ENCODE assay signal across 21 cellular contexts in the genomic region with DNA sequence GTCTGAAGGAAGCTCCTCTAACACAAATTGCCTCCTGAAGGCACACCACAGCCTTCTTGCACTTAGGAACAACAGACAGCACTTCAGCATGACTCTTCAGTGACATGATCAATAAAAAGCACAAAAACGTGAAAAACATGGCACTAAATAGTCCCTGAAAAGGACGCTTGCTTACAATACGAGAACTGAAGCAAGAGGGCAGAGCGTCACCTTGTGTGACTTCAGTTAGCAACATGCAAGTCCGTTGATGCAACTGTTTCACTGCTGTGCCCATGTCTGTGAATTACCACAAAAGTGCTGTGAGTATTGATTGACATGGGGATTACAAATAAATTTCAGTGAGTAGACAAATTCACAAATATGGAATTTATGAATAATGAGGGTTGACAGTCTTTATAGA.
"Had no signal": no experiment of that assay in that cellular context is flagged by ENCODE, and none has a peak within 500 bp of the region (broad histone marks: within the 10 kb centered on the region; RNA-seq: fewer than 3 reads in every experiment).

No MANE protein-coding gene starts in this region.

- H3K4me3 ChIP-seq: adrenal gland, ascending aorta, dorsolateral prefrontal cortex, esophagus squamous epithelium, left lung, lung, thyroid gland, upper lobe of right lung had no signal

- ATAC-seq: activated T-helper 17 cell treated with anti-CD3 and anti-CD28 coated beads, Interleukin-2, amount 50 U/mL, for 72 hours; effector memory CD8-positive, alpha-beta T cell; left lung; naive thymus-derived CD4-positive, alpha-beta T cell; upper lobe of right lung had no signal

- DNase-seq: activated CD4-positive, alpha-beta T cell treated with anti-CD3 and anti-CD28 coated beads for 1 hour; activated naive CD4-positive, alpha-beta T cell; activated T-cell treated with anti-CD3 and anti-CD28 coated beads, Interleukin-2, amount 50 U/mL, for 24 hours; adrenal gland; brain microvascular endothelial cell; central memory CD4-positive, alpha-beta T cell; dorsolateral prefrontal cortex; effector memory CD8-positive, alpha-beta T cell; esophagus squamous epithelium; kidney; left lung; naive thymus-derived CD4-positive, alpha-beta T cell; stimulated activated CD4-positive, alpha-beta T cell treated with anti-CD3 and anti-CD28 coated beads, Interleukin-12 subunit alpha, Interleukin-12 subunit beta, amount 100 ng/mL, for 4 hours; stimulated activated CD4-positive, alpha-beta T cell treated with anti-CD3 and anti-CD28 coated beads, Interleukin-4, amount 100 ng/mL, for 4 hours; substantia nigra; T-helper 1 cell; thyroid gland; upper lobe of right lung had no signal

- H3K9me3 ChIP-seq: adrenal gland, ascending aorta, esophagus squamous epithelium, left lung, thyroid gland, upper lobe of right lung had no signal

- H3K27me3 ChIP-seq: adrenal gland, ascending aorta, brain microvascular endothelial cell, dorsolateral prefrontal cortex, esophagus squamous epithelium, thyroid gland had no signal

- H3K27ac ChIP-seq: adrenal gland, ascending aorta, brain microvascular endothelial cell, dorsolateral prefrontal cortex, esophagus squamous epithelium, left lung, thyroid gland, upper lobe of right lung had no signal

- H3K4me1 ChIP-seq: adrenal gland, ascending aorta, esophagus squamous epithelium, left lung, thyroid gland, upper lobe of right lung had no signal

- H3K36me3 ChIP-seq: adrenal gland, ascending aorta, brain microvascular endothelial cell, esophagus squamous epithelium, left lung, thyroid gland, upper lobe of right lung had no signal
